9 cellular contexts compared by ENCODE assay signal in the genomic region with DNA sequence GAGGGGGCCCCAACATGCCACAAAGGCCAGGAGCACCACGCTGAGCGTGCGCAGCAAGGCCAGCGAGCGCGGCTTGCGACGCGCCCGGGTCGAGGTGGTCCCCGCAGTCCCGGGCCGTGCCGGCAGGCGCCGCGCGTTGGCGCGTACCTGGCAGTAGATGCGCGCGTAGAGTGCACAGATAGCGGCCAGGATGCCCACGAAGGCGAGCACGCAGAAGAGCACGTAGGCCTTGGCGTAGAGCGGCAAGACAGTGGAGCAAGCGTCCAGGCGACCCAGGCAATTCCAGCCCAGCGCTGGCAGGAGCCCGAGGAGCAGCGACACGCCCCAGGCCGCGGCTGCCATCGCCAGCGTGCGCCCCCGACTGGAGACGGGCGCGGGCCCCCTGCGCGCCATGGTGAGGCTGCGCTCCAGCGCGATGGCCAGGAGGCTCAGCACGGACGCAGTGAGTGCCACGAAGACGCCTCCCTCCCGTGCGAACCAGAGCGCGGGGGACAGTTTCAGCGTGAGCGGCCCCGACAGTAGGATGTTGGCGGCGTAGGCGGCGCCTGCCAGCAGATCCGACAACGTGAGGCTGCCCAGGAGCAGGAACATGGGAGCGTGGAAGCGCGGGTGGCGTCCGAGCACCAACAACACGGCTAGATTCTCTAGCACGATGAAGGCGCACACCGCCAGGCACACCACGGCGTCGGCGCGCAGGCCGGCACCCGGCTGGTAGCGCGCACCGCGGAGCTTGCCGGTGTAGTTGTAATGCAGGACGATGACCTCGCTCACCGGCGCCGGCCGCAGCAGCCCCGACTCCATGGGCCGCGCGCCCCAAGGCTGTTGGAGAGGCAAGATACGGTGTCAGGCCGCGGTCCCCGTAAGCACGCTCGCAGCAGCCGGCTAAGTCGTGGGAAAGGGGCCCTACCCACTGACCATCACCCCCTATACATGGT. TPM values are rescaled to one million over a fixed set of nuclear protein-coding genes. Genes with fewer than 3 reads are reported as not detected.
DNase-seq lines count a peak whose midpoint lies in the region; ATAC-seq, FAIRE-seq and TF ChIP-seq lines count a peak whose summit lies in the region.
"Had no signal": no experiment of that assay in that cellular context is flagged by ENCODE, and none has a peak within 500 bp of the region (broad histone marks: within the 10 kb centered on the region; RNA-seq: fewer than 3 reads in every experiment).

No MANE protein-coding gene starts in this region.

- POLR2A ChIA-PET in activated CD4-positive, alpha-beta memory T cell treated with anti-CD3 and anti-CD28 coated beads, Interleukin-2, amount 10 ng/mL, durations not matched to agents 7 days and 5 days (lab: Charles Lee) = no interaction called here

- H3K9me3 ChIP-seq in smooth muscle cell (replicated peaks; ENCODE audit: low read depth) = no peaks in the 10 kb centered on the region

- H3K27ac ChIP-seq in smooth muscle cell (ENCODE audit: low read depth) = no peak overlapping the region
- H3K27ac ChIP-seq: KMS-11 had no signal

- peak; percentile 46 for DNase-seq in activated CD4-positive, alpha-beta memory T cell treated with anti-CD3 and anti-CD28 coated beads, Interleukin-2, amount 10 ng/mL, durations not matched to agents 7 days and 5 days
- peak; percentile 39 to 56 for DNase-seq in erythroblast (lab: John Stamatoyannopoulos, UW)
- DNase-seq in smooth muscle cell (lab: John Stamatoyannopoulos, UW; ENCODE audit: unreplicated experiment) = no peak
- DNase-seq in mesenteric fat pad (ENCODE audit: low spot score) = no peak
- no peak for DNase-seq in NCI-H146 treated with DMSO at 0.1 percent for 48 hours (lab: John Stamatoyannopoulos, UW; ENCODE audit: unreplicated experiment)
- DNase-seq in GM19239 (ENCODE audit: insufficient read length, low spot score) = no peak

- no peaks in the 10 kb centered on the region for H3K36me3 ChIP-seq in smooth muscle cell (ENCODE audit: low read depth)

- ATAC-seq in GM21390 (IDR thresholded peaks at IDR 0.05; ENCODE audit: unreplicated experiment) = no peak

- no peaks in the 10 kb centered on the region for H3K36me3 Mint-ChIP-seq in activated CD4-positive, alpha-beta memory T cell treated with anti-CD3 and anti-CD28 coated beads, Interleukin-2, amount 10 ng/mL, durations not matched to agents 7 days and 5 days (ENCODE audit: low read depth)

- H2AFZ ChIP-seq in smooth muscle cell (ENCODE audit: low read depth) = peak overlapping the region; percentile 72

- H3K4me1 ChIP-seq in smooth muscle cell (ENCODE audit: low read depth) = peaks cover 18% of the 10 kb centered on the region

- H3K27me3 Mint-ChIP-seq in activated CD4-positive, alpha-beta memory T cell treated with anti-CD3 and anti-CD28 coated beads, Interleukin-2, amount 10 ng/mL, durations not matched to agents 7 days and 5 days = peaks cover 62% of the 10 kb centered on the region

- H3K27ac Mint-ChIP-seq in activated CD4-positive, alpha-beta memory T cell treated with anti-CD3 and anti-CD28 coated beads, Interleukin-2, amount 10 ng/mL, durations not matched to agents 7 days and 5 days = no peak overlapping the region

- no peaks in the 10 kb centered on the region for H3F3A ChIP-seq in smooth muscle cell (ENCODE audit: low read depth)

- CTCF ChIA-PET in activated CD4-positive, alpha-beta memory T cell treated with anti-CD3 and anti-CD28 coated beads, Interleukin-2, amount 10 ng/mL, durations not matched to agents 7 days and 5 days (lab: Charles Lee) = no interaction called here

- peak overlapping the region; percentile 80 for H3K4me2 ChIP-seq in smooth muscle cell
- H3K4me2 ChIP-seq: KMS-11 had no signal

- TF ChIP-seq CTCF in GM12875 (IDR thresholded peaks at IDR 0.05; ENCODE audit: borderline replicate concordance, insufficient read depth, low read depth, low read length) (peak; percentile 10; the same call in 1 of the 2 replicates), smooth muscle cell (IDR thresholded peaks at IDR 0.05; ENCODE audit: borderline replicate concordance, insufficient read depth, poor library complexity, severe bottlenecking) (no peak)

- 19% methylated on average over 106 of the region's 107 CpGs for WGBS in smooth muscle cell (ENCODE audit: low lambda C conversion rate)

- FAIRE-seq in GM19239 (lab: Jason Lieb, UNC) = no peak

- peak overlapping the region; percentile 39 for H3K4me3 Mint-ChIP-seq in activated CD4-positive, alpha-beta memory T cell treated with anti-CD3 and anti-CD28 coated beads, Interleukin-2, amount 10 ng/mL, durations not matched to agents 7 days and 5 days

- no peak for TF ChIP-seq POLR2A in erythroblast (IDR thresholded peaks at IDR 0.05; ENCODE audit: low read length)

- H3K4me3 ChIP-seq in GM12875 (ENCODE audit: low read depth, low read length) (no peak overlapping the region), smooth muscle cell (peak overlapping the region; percentile 31)

- H4K20me1 ChIP-seq in smooth muscle cell (ENCODE audit: low read depth) = no peaks in the 10 kb centered on the region

- H3K27me3 ChIP-seq in smooth muscle cell (ENCODE audit: low read depth) = peaks cover 19% of the 10 kb centered on the region

- H3K79me2 ChIP-seq in smooth muscle cell (ENCODE audit: low read depth) = peaks cover 16% of the 10 kb centered on the region

- H3K4me1 Mint-ChIP-seq in activated CD4-positive, alpha-beta memory T cell treated with anti-CD3 and anti-CD28 coated beads, Interleukin-2, amount 10 ng/mL, durations not matched to agents 7 days and 5 days = peaks cover 35% of the 10 kb centered on the region

- H3K9me3 Mint-ChIP-seq in activated CD4-positive, alpha-beta memory T cell treated with anti-CD3 and anti-CD28 coated beads, Interleukin-2, amount 10 ng/mL, durations not matched to agents 7 days and 5 days = no peaks in the 10 kb centered on the region

- H3K9ac ChIP-seq in smooth muscle cell (ENCODE audit: low read depth) = no peak overlapping the region
- H3K9ac ChIP-seq: KMS-11 had no signal

RNA-seq across cellular contexts. Expression of gene S1PR5, which starts 2.8 kb away (rescaled TPM):
- under 1 TPM; 0.63 to 0.68 TPM for total RNA-seq in activated CD4-positive, alpha-beta memory T cell treated with anti-CD3 and anti-CD28 coated beads, Interleukin-2, amount 10 ng/mL, durations not matched to agents 7 days and 5 days
- total RNA-seq in smooth muscle cell (5.3 and 6.3 TPM in 2 replicates), mesenteric fat pad (0.13 TPM)
- 6.8 and 9.0 TPM in 2 replicates for polyA plus RNA-seq in smooth muscle cell

RNA-seq across cellular contexts. Expression of gene KEAP1, which starts 11.3 kb away (rescaled TPM):
- total RNA-seq in activated CD4-positive, alpha-beta memory T cell treated with anti-CD3 and anti-CD28 coated beads, Interleukin-2, amount 10 ng/mL, durations not matched to agents 7 days and 5 days = 100 to 1,000 TPM in 1 of 2 experiments, 10 to 100 TPM in 1; 97.1 to 103 TPM
- 24.9 and 39.3 TPM in 2 replicates for total RNA-seq in smooth muscle cell
- 53.1 and 60.4 TPM in 2 replicates for polyA plus RNA-seq in smooth muscle cell
- 71.9 TPM for total RNA-seq in mesenteric fat pad

RNA-seq across cellular contexts. Expression of gene ATG4D, which starts 29.2 kb away (rescaled TPM):
- 10 to 100 TPM; 38.1 to 39.2 TPM for total RNA-seq in activated CD4-positive, alpha-beta memory T cell treated with anti-CD3 and anti-CD28 coated beads, Interleukin-2, amount 10 ng/mL, durations not matched to agents 7 days and 5 days
- total RNA-seq in smooth muscle cell (12.9 and 13.8 TPM in 2 replicates), mesenteric fat pad (19.0 TPM)
- 19.0 and 29.7 TPM in 2 replicates for polyA plus RNA-seq in smooth muscle cell

RNA-seq across cellular contexts. Expression of gene KRI1, which starts 51.3 kb away (rescaled TPM):
- total RNA-seq in activated CD4-positive, alpha-beta memory T cell treated with anti-CD3 and anti-CD28 coated beads, Interleukin-2, amount 10 ng/mL, durations not matched to agents 7 days and 5 days = 10 to 100 TPM; 45.5 TPM
- total RNA-seq in smooth muscle cell (4.9 and 7.1 TPM in 2 replicates), mesenteric fat pad (21.7 TPM)
- polyA plus RNA-seq in smooth muscle cell = 10.1 and 18.0 TPM in 2 replicates

RNA-seq across cellular contexts. Expression of gene CDKN2D, which starts 54.3 kb away (rescaled TPM):
- total RNA-seq in activated CD4-positive, alpha-beta memory T cell treated with anti-CD3 and anti-CD28 coated beads, Interleukin-2, amount 10 ng/mL, durations not matched to agents 7 days and 5 days = 10 to 100 TPM; 85.4 to 89.4 TPM
- total RNA-seq in smooth muscle cell = 5.4 and 10.1 TPM in 2 replicates
- 22.2 and 25.3 TPM in 2 replicates for polyA plus RNA-seq in smooth muscle cell
- total RNA-seq in mesenteric fat pad = 11.4 TPM

Comparison
In these comparisons a context has a peak if more than half of its experiments do, and no peak if none do; other contexts are left out.
1. DNase-seq: peak in activated CD4-positive, alpha-beta memory T cell treated with anti-CD3 and anti-CD28 coated beads, Interleukin-2, amount 10 ng/mL, durations not matched to agents 7 days and 5 days (single experiment) and erythroblast (2 of 2); none in smooth muscle cell (single experiment), mesenteric fat pad (single experiment), NCI-H146 treated with DMSO at 0.1 percent for 48 hours (single experiment) and GM19239 (single experiment).